In genomic region chr18:54357082-54357659, GRCh38 we compare ENCODE assay signal across 8 cellular contexts. TPM values are rescaled to one million over a fixed set of nuclear protein-coding genes. Genes with fewer than 3 reads are reported as not detected.
A peak's percentile ranks its signal among the peaks of the same experiment; 100 is the strongest.
DNase-seq lines count a peak whose midpoint lies in the region; ATAC-seq and TF ChIP-seq lines count a peak whose summit lies in the region.

No MANE protein-coding gene starts in this region.

- TF ChIP-seq CTCF in Panc1 (IDR thresholded peaks at IDR 0.05) = no peak
- TF ChIP-seq CTCF in endodermal cell (conservative IDR thresholded peaks at IDR 0.05) = no peak
- TF ChIP-seq CTCF in nephron (IDR thresholded peaks at IDR 0.05; ENCODE audit: unreplicated experiment in 3 of 3) = no peak

- H3K27ac Mint-ChIP-seq in endodermal cell = peak overlapping the region; percentile 91
- peak overlapping the region; percentile 69 to 96 (median 95) for H3K27ac Mint-ChIP-seq in nephron

- H3K36me3 Mint-ChIP-seq in endodermal cell (ENCODE audit: low read depth) = peaks cover 15% of the 10 kb centered on the region
- peaks cover 17% of the 10 kb centered on the region for H3K36me3 Mint-ChIP-seq in nephron (ENCODE audit: low read depth)

- intact Hi-C loops in Panc1 (cut with micrococcal nuclease; ENCODE audit: unreplicated experiment) = loop anchor here (10.0 kb wide), 1 partner anchor 82 kb away; no protein-coding TSS in a partner anchor

- H3K27me3 Mint-ChIP-seq in endodermal cell (ENCODE audit: insufficient read depth) (no peaks in the 10 kb centered on the region), nephron (ENCODE audit: low read depth) (no peaks in the 10 kb centered on the region)

- H3K9me3 ChIP-seq in Panc1 (ENCODE audit: control insufficient read depth, insufficient read depth, low read depth, low read length) (no peaks in the 10 kb centered on the region), endodermal cell (ENCODE audit: control insufficient read depth, low read length) (no peaks in the 10 kb centered on the region)

- peak overlapping the region; percentile 39 for H3K9ac ChIP-seq in endodermal cell (ENCODE audit: extremely low read depth, low read length, poor library complexity, severe bottlenecking)

- WGBS in endodermal cell (ENCODE audit: insufficient coverage in 1 of 2, insufficient read length in 1 of 2), 2 experiments = 4 to 28% methylated on average over 3 to 15 of the region's 15 CpGs

- H3K4me1 Mint-ChIP-seq in endodermal cell (peaks cover 15% of the 10 kb centered on the region), nephron (peaks cover 12% of the 10 kb centered on the region)

- in situ Hi-C loops in Panc1 (cut with HindIII; ENCODE audit: low pct_unique_long_range_greater_than_20kb, low sequenced_read_pairs) = no loop called here

- H3K4me3 ChIP-seq in Panc1 (ENCODE audit: low read depth in 2 of 2, low read length in 2 of 2) (peak overlapping the region; percentile 72 to 94), endodermal cell (ENCODE audit: low read length) (peak overlapping the region; percentile 85)

- POLR2A ChIA-PET in Panc1 (lab: Charles Lee) = no interaction called here

- H3K36me3 ChIP-seq in Panc1 (ENCODE audit: control insufficient read depth, insufficient read depth, low read length) (no peaks in the 10 kb centered on the region; the same call in 1 of the 2 replicates), endodermal cell (ENCODE audit: control insufficient read depth, insufficient read depth, low read length) (peaks cover 17% of the 10 kb centered on the region)

- H3K9me3 Mint-ChIP-seq in endodermal cell = no peaks in the 10 kb centered on the region
- H3K9me3 Mint-ChIP-seq in nephron = no peaks in the 10 kb centered on the region

- peak overlapping the region; percentile 94 for H3K4me3 Mint-ChIP-seq in endodermal cell
- peak overlapping the region; percentile 96 to 99 (median 99) for H3K4me3 Mint-ChIP-seq in nephron

- DNase-seq in SKM-1 (lab: John Stamatoyannopoulos, UW; ENCODE audit: unreplicated experiment) (peak; percentile 64), SKM-1 treated with dmso at 0.1 percent for 144 hours (lab: John Stamatoyannopoulos, UW; ENCODE audit: unreplicated experiment) (no peak), Panc1 (ENCODE audit: low read depth, low spot score) (no peak), endodermal cell (no peak), NCI-H128 (lab: John Stamatoyannopoulos, UW; ENCODE audit: unreplicated experiment) (no peak)
- DNase-seq in activated effector memory CD4-positive, alpha-beta T cell treated with anti-CD3 and anti-CD28 coated beads, Interleukin-2, amount 50 U/mL, for 16 hours = no peak

- H3K4me1 ChIP-seq in Panc1 (ENCODE audit: control insufficient read depth, insufficient read depth, low read length) = peaks cover 2% of the 10 kb centered on the region; the same call in 1 of the 2 replicates
- no peaks in the 10 kb centered on the region for H3K4me1 ChIP-seq in endodermal cell (ENCODE audit: control insufficient read depth, insufficient read depth, low read length)

- TSS peak; percentile 82 for BruUV-seq in Panc1 (replicated peaks; lab: Mats Ljungman, UMichigan)

- no peaks in the 10 kb centered on the region for H3K27me3 ChIP-seq in Panc1 (ENCODE audit: control insufficient read depth, insufficient read depth, low read length)
- H3K27me3 ChIP-seq in endodermal cell (ENCODE audit: control insufficient read depth, insufficient read depth, low read length, poor library complexity, severe bottlenecking) = no peaks in the 10 kb centered on the region

- CTCF ChIA-PET in Panc1 (lab: Charles Lee) = interaction anchor here (1.1 kb wide), 1 partner anchor 35 kb away, joined by 3 read pairs; no protein-coding TSS in a partner anchor

- peak overlapping the region; percentile 86 for H3K27ac ChIP-seq in Panc1 (ENCODE audit: low read length)
- no peak overlapping the region for H3K27ac ChIP-seq in endodermal cell (ENCODE audit: low read depth, low read length)

- ATAC-seq in HG02870 (IDR thresholded peaks at IDR 0.05; ENCODE audit: unreplicated experiment) (peak; percentile 35), Panc1 (no peak; the same call in 1 of the 2 replicates)

RNA-seq across cellular contexts. Expression of gene STARD6, which starts 0.5 kb away (rescaled TPM):
- total RNA-seq in Panc1 (2021; ENCODE audit: unreplicated experiment) = not detected
- polyA plus RNA-seq in Panc1 (2012; ENCODE audit: insufficient read length) = not detected
- not detected for total RNA-seq in endodermal cell
- polyA plus RNA-seq in endodermal cell (2013, experiment 1 of 2) = 0.39 TPM
- not detected for polyA plus RNA-seq in endodermal cell (2013, experiment 2 of 2)

RNA-seq across cellular contexts. Expression of gene C18orf54, which starts 0.5 kb away (rescaled TPM):
- total RNA-seq in Panc1 (2021; ENCODE audit: unreplicated experiment) (7.5 TPM), endodermal cell (10 to 100 TPM; 17.8 to 29.5 TPM)
- polyA plus RNA-seq in Panc1 (2012; ENCODE audit: insufficient read length) = 1.3 TPM
- polyA plus RNA-seq in endodermal cell (2013, experiment 1 of 2) = 21.0 TPM
- polyA plus RNA-seq in endodermal cell (2013, experiment 2 of 2) = 22.6 TPM
